Comparison of ENCODE assay signal across 2 cellular contexts in the genomic region with DNA sequence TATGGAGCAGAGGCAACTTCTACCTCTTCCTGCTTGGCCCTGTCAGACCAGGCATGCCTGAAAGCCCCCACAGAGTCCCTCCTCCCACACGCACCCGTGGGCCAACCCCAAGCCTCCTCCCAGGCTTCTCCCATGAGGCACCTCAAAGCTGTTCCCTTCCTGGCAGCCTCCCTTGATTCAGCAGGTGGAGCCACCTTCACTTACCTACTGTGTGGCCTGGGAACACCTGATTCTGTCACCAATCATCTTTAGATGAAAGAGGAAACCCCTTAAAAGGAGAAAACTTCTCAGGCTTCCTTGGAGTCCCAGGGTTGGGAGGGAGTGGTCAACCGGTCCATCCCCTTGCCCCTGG.
TF ChIP-seq lines count a peak whose summit lies in the region.

No MANE protein-coding gene starts in this region.

TF ChIP-seq in HCT116, 20 proteins besides CTCF, POLR2A, EP300 and RAD21:
- TF ChIP-seq YY1 (IDR thresholded peaks at IDR 0.05; ENCODE audit: extremely low read depth, insufficient replicate concordance, low read depth, low read length) = no peak
- peak; percentile 65 for TF ChIP-seq SRF (IDR thresholded peaks at IDR 0.05; ENCODE audit: low read depth)
- TF ChIP-seq EZH2 (IDR thresholded peaks at IDR 0.05) = no peak
TF ChIP-seq in HCT116: peak in this region for 1.

TF ChIP-seq in H1, 55 proteins besides CTCF, POLR2A, EP300 and RAD21:
- no peak for TF ChIP-seq JUND (IDR thresholded peaks at IDR 0.05; ENCODE audit: low read length)
- TF ChIP-seq RXRA (IDR thresholded peaks at IDR 0.05; ENCODE audit: insufficient read depth, low read depth, low read length) = no peak
- TF ChIP-seq RFX5 (IDR thresholded peaks at IDR 0.05; ENCODE audit: borderline replicate concordance, low read depth, low read length) = no peak
- no peak for TF ChIP-seq EGR1 (IDR thresholded peaks at IDR 0.05; ENCODE audit: borderline replicate concordance, low read depth, low read length)
- peak; percentile 64 for TF ChIP-seq SRF (IDR thresholded peaks at IDR 0.05; ENCODE audit: low read depth, low read length)
